In genomic region chr1:25712299-25712970, GRCh38 we compare ENCODE assay signal across 32 cellular contexts.
A peak's percentile ranks its signal among the peaks of the same experiment; 100 is the strongest.
DNase-seq lines count a peak whose midpoint lies in the region; ATAC-seq, FAIRE-seq and TF ChIP-seq lines count a peak whose summit lies in the region.
"Had no signal": no experiment of that assay in that cellular context is flagged by ENCODE, and none has a peak within 500 bp of the region (broad histone marks: within the 10 kb centered on the region; RNA-seq: fewer than 3 reads in every experiment).

No MANE protein-coding gene starts in this region.

- FAIRE-seq in GM12891 (lab: Jason Lieb, UNC), result peak; percentile 28
- FAIRE-seq: A549, endothelial cell of umbilical vein, RCC 7860 had no signal

- no peak overlapping the region for H3K4me3 ChIP-seq in sigmoid colon
- H3K4me3 ChIP-seq: A549, dorsolateral prefrontal cortex, gastroesophageal sphincter, left lung, SJCRH30, skin epidermis, tibial artery had no signal

- H3K27ac ChIP-seq in sigmoid colon, result no peak overlapping the region
- H3K27ac ChIP-seq: A549, gastroesophageal sphincter, tibial artery had no signal

- H3K36me3 Mint-ChIP-seq in activated T-cell treated with anti-CD3 and anti-CD28 coated beads, Interleukin-2, amount 50 U/mL, for 72 hours (ENCODE audit: insufficient read depth in 2 of 2), result no peaks in the 10 kb centered on the region
- H3K36me3 Mint-ChIP-seq in activated T-cell treated with anti-CD3 and anti-CD28 coated beads, Interleukin-2, amount 50 U/mL, for 4 hours (ENCODE audit: insufficient read depth), result no peaks in the 10 kb centered on the region
- H3K36me3 Mint-ChIP-seq: mesothelial cell of epicardium, naive B cell had no signal

- peak overlapping the region; percentile 24 for H3K27ac Mint-ChIP-seq in activated T-cell treated with anti-CD3 and anti-CD28 coated beads, Interleukin-2, amount 50 U/mL, for 72 hours
- H3K27ac Mint-ChIP-seq: activated B cell treated with CpG ODN at 0.5 μM for 24 hours; activated CD4-positive, alpha-beta memory T cell treated with anti-CD3 and anti-CD28 coated beads, Interleukin-2, amount 10 ng/mL, durations not matched to agents 7 days and 5 days; B cell; mesothelial cell of epicardium had no signal

- peak overlapping the region in 1 of 2 donors; percentile 71 for H3K4me3 Mint-ChIP-seq in activated T-cell treated with anti-CD3 and anti-CD28 coated beads, Interleukin-2, amount 50 U/mL, for 72 hours
- H3K4me3 Mint-ChIP-seq in activated T-cell treated with anti-CD3 and anti-CD28 coated beads, Interleukin-2, amount 50 U/mL, for 4 hours, result no peak overlapping the region
- H3K4me3 Mint-ChIP-seq: activated B cell treated with CpG ODN at 0.5 μM for 24 hours; activated CD4-positive, alpha-beta memory T cell treated with anti-CD3 and anti-CD28 coated beads, Interleukin-2, amount 10 ng/mL, durations not matched to agents 7 days and 5 days; B cell; mesothelial cell of epicardium had no signal

- peaks cover 55% of the 10 kb centered on the region for H3K4me1 Mint-ChIP-seq in activated T-cell treated with anti-CD3 and anti-CD28 coated beads, Interleukin-2, amount 50 U/mL, for 72 hours (ENCODE audit: low read depth)
- peaks cover 55% of the 10 kb centered on the region for H3K4me1 Mint-ChIP-seq in activated T-cell treated with anti-CD3 and anti-CD28 coated beads, Interleukin-2, amount 50 U/mL, for 4 hours (ENCODE audit: low read depth)

- no peaks in the 10 kb centered on the region for H3K27me3 ChIP-seq in sigmoid colon
- H3K27me3 ChIP-seq: dorsolateral prefrontal cortex, gastroesophageal sphincter, left lung, SJCRH30, tibial artery had no signal

- no peak for TF ChIP-seq EP300 in sigmoid colon (IDR thresholded peaks at IDR 0.05)

- 81 to 96% methylated on average over 8 of the region's 8 CpGs for WGBS in sigmoid colon, 2 donors

- ATAC-seq in activated T-cell treated with anti-CD3 and anti-CD28 coated beads, Interleukin-2, amount 50 U/mL, for 72 hours (replicated peaks in 1 of 2), result no peak
- ATAC-seq in activated T-cell treated with anti-CD3 and anti-CD28 coated beads, Interleukin-2, amount 50 U/mL, for 4 hours, result no peak
- no peak for ATAC-seq in GM21381 (IDR thresholded peaks at IDR 0.05; ENCODE audit: unreplicated experiment)
- ATAC-seq: A549, gastroesophageal sphincter had no signal

- no peaks in the 10 kb centered on the region for H3K9me3 ChIP-seq in sigmoid colon
- H3K9me3 ChIP-seq: A549, gastroesophageal sphincter, left lung, SJCRH30, tibial artery had no signal

- no peaks in the 10 kb centered on the region for H3K9me3 Mint-ChIP-seq in activated T-cell treated with anti-CD3 and anti-CD28 coated beads, Interleukin-2, amount 50 U/mL, for 72 hours
- H3K9me3 Mint-ChIP-seq in activated T-cell treated with anti-CD3 and anti-CD28 coated beads, Interleukin-2, amount 50 U/mL, for 4 hours, result no peaks in the 10 kb centered on the region
- H3K9me3 Mint-ChIP-seq: activated B cell treated with CpG ODN at 0.5 μM for 24 hours; activated CD4-positive, alpha-beta memory T cell treated with anti-CD3 and anti-CD28 coated beads, Interleukin-2, amount 10 ng/mL, durations not matched to agents 7 days and 5 days; H9; mesothelial cell of epicardium; naive B cell; stimulated activated naive CD8-positive, alpha-beta T cell treated with anti-CD3 and anti-CD28 coated beads, Interleukin-15, amount 100 ng/mL, for 72 hours had no signal

- peaks cover 0 to 28% (median 16%) of the 10 kb centered on the region in 4 donors for H3K4me1 ChIP-seq in sigmoid colon

- TF ChIP-seq CTCF in sigmoid colon (IDR thresholded peaks at IDR 0.05), result no peak

- intact Hi-C loops in sigmoid colon (cut with DNase I), result no loop called here

- no peak for TF ChIP-seq POLR2A in GM12891 (IDR thresholded peaks at IDR 0.05; ENCODE audit: low read depth, low read length)
- no peak for TF ChIP-seq POLR2A in sigmoid colon (IDR thresholded peaks at IDR 0.05)

- no peak for DNase-seq in activated T-cell treated with anti-CD3 and anti-CD28 coated beads, Interleukin-2, amount 50 U/mL, for 72 hours
- no peak for DNase-seq in activated T-cell treated with anti-CD3 and anti-CD28 coated beads, Interleukin-2, amount 50 U/mL, for 4 hours
- DNase-seq in GM12891 (ENCODE audit: insufficient read length, low spot score), result no peak
- DNase-seq in ecto neural progenitor cell (ENCODE audit: low spot score), result peak; percentile 36
- DNase-seq in sigmoid colon, result peak; percentile 52
- DNase-seq in SHP77 (lab: John Stamatoyannopoulos, UW), result no peak
- no peak for DNase-seq in SKM-1 treated with dmso at 0.1 percent for 144 hours (lab: John Stamatoyannopoulos, UW; ENCODE audit: unreplicated experiment)
- DNase-seq: activated B cell treated with CpG ODN at 0.5 μM for 24 hours; activated naive CD4-positive, alpha-beta T cell treated with anti-CD3 and anti-CD28 coated beads for 36 hours; DMS79; dorsolateral prefrontal cortex; H9; hippocampal formation; left lung; naive B cell; NCI-H1105; NCI-H2029 treated with DMSO at 0.1 percent for 48 hours; NCI-H2227 treated with DMSO at 0.1 percent for 48 hours; NCI-H69; occipital lobe; SJCRH30 had no signal

- H3K27me3 Mint-ChIP-seq in activated T-cell treated with anti-CD3 and anti-CD28 coated beads, Interleukin-2, amount 50 U/mL, for 72 hours (ENCODE audit: low read depth), result no peaks in the 10 kb centered on the region
- no peaks in the 10 kb centered on the region for H3K27me3 Mint-ChIP-seq in activated T-cell treated with anti-CD3 and anti-CD28 coated beads, Interleukin-2, amount 50 U/mL, for 4 hours (ENCODE audit: low read depth)
- H3K27me3 Mint-ChIP-seq: activated B cell treated with CpG ODN at 0.5 μM for 24 hours; B cell; naive B cell; stimulated activated naive CD8-positive, alpha-beta T cell treated with anti-CD3 and anti-CD28 coated beads, Interleukin-15, amount 100 ng/mL, for 72 hours had no signal

- H3K36me3 ChIP-seq in sigmoid colon, result no peaks in the 10 kb centered on the region
- H3K36me3 ChIP-seq: gastroesophageal sphincter, left lung, SJCRH30, tibial artery had no signal

TF ChIP-seq in GM12891, 5 proteins besides CTCF, POLR2A, EP300 and RAD21:
- TF ChIP-seq TAF1 (IDR thresholded peaks at IDR 0.05; ENCODE audit: low read depth, low read length) (no peak), SPI1 (IDR thresholded peaks at IDR 0.05; ENCODE audit: low read depth, low read length) (no peak), POLR2AphosphoS5 (IDR thresholded peaks at IDR 0.05; ENCODE audit: low read depth, low read length) (no peak), PAX5 (IDR thresholded peaks at IDR 0.05; ENCODE audit: insufficient read depth, low read length, severe bottlenecking) (no peak), POU2F2 (IDR thresholded peaks at IDR 0.05; ENCODE audit: low read depth, low read length) (no peak)

Comparison
In these comparisons a context has a peak if more than half of its experiments do, and no peak if none do; other contexts are left out.
1. DNase-seq: peak in ecto neural progenitor cell (single experiment) and sigmoid colon (single experiment); none in activated T-cell treated with anti-CD3 and anti-CD28 coated beads, Interleukin-2, amount 50 U/mL, for 72 hours (0 of 2), activated T-cell treated with anti-CD3 and anti-CD28 coated beads, Interleukin-2, amount 50 U/mL, for 4 hours (single experiment), GM12891 (single experiment), SHP77 (0 of 2) and SKM-1 treated with dmso at 0.1 percent for 144 hours (single experiment).